ENCODE assay signal across 11 cellular contexts in the genomic region with DNA sequence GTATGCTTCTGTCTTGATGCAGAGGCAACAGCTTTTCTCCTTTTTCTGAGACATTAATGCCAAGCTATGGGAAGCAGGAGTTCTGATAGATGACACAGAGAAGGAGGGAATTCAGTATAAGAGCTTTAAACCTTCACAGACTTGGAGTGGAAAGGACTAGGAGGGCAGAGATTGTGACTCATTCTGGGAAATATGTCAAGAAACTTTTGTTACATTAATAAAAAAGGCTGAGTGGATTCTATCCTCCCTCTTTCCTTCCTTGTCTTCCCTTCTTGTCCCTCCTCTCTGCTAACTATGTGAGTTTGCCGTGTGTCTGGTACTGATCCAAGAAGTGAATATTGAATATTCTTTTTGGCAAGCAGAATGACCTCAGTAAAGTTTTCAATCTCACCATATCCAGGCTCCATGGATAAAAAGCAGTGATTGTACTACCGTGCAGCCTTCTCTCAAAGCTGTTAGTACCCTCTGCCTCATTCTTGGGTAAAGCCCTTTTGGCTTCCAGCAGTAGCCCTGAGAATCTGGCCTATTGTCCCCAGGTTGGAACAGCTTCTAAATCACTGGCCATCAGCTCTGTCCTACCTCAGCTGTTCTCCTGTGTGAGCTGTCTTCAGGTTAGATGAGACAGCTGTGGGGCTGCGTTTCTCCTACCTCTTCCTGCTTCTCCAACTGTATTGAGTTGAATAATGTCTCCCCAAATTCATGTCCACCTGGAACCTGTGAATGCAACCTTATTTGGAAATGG.
A peak's percentile ranks its signal among the peaks of the same experiment; 100 is the strongest.
DNase-seq lines count a peak whose midpoint lies in the region; ATAC-seq, FAIRE-seq and TF ChIP-seq lines count a peak whose summit lies in the region.
"Had no signal": no experiment of that assay in that cellular context is flagged by ENCODE, and none has a peak within 500 bp of the region (broad histone marks: within the 10 kb centered on the region; RNA-seq: fewer than 3 reads in every experiment).

No MANE protein-coding gene starts in this region.

- no peak overlapping the region for H3K9ac ChIP-seq in skeletal muscle satellite cell (ENCODE audit: low read depth, low read length)

- H3K4me1 ChIP-seq in skeletal muscle satellite cell (ENCODE audit: control insufficient read depth, insufficient read depth, low read length) (peaks cover 12% of the 10 kb centered on the region), lower lobe of right lung (no peaks in the 10 kb centered on the region)

- no peaks in the 10 kb centered on the region for H3K27me3 ChIP-seq in skeletal muscle satellite cell (ENCODE audit: control insufficient read depth, insufficient read depth, low read length)
- H3K27me3 ChIP-seq in lower lobe of right lung (ENCODE audit: low read depth) = no peaks in the 10 kb centered on the region

- DNase-seq in GM04504 (ENCODE audit: low read depth) = peak; percentile 40
- DNase-seq in amniotic stem cell (lab: John Stamatoyannopoulos, UW) = peak; percentile 17
- DNase-seq in fibroblast of the conjunctiva (ENCODE audit: low read depth) = peak; percentile 30
- no peak for DNase-seq in lower lobe of right lung
- no peak for DNase-seq in mesenteric fat pad (ENCODE audit: low spot score)
- DNase-seq in HTR-8/SVneo (ENCODE audit: insufficient read length, low spot score) = no peak
- DNase-seq: activated T-cell treated with anti-CD3 and anti-CD28 coated beads, Interleukin-2, amount 50 U/mL, for 1 hour; amygdala; endodermal cell; retina had no signal

- peak overlapping the region; percentile 20 for H3K4me2 ChIP-seq in skeletal muscle satellite cell (ENCODE audit: low read length)

- no peak for FAIRE-seq in HTR-8/SVneo (lab: Jason Lieb, UNC)

- H3K4me3 ChIP-seq in skeletal muscle satellite cell (ENCODE audit: low read length) (peak overlapping the region; percentile 5), lower lobe of right lung (no peak overlapping the region)

- no peak for TF ChIP-seq CTCF in lower lobe of right lung (IDR thresholded peaks at IDR 0.05)

- H3K36me3 ChIP-seq in skeletal muscle satellite cell (ENCODE audit: insufficient read depth, low read length) = no peaks in the 10 kb centered on the region
- H3K36me3 ChIP-seq in lower lobe of right lung = no peaks in the 10 kb centered on the region

- H3K9me3 ChIP-seq in skeletal muscle satellite cell (replicated peaks; ENCODE audit: low read length) (no peaks in the 10 kb centered on the region), lower lobe of right lung (peaks cover 5% of the 10 kb centered on the region)

- H3K27ac ChIP-seq in lower lobe of right lung = no peak overlapping the region

- intact Hi-C loops in lower lobe of right lung (cut with DNase I) = no loop called here

- ATAC-seq in lower lobe of right lung = no peak

Comparison
In these comparisons a context has a peak if more than half of its experiments do, and no peak if none do; other contexts are left out.
1. DNase-seq: peak in GM04504 (single experiment), amniotic stem cell (single experiment) and fibroblast of the conjunctiva (single experiment); none in lower lobe of right lung (single experiment), mesenteric fat pad (single experiment) and HTR-8/SVneo (single experiment).